ENCODE assay signal across 8 cellular contexts in the genomic region with DNA sequence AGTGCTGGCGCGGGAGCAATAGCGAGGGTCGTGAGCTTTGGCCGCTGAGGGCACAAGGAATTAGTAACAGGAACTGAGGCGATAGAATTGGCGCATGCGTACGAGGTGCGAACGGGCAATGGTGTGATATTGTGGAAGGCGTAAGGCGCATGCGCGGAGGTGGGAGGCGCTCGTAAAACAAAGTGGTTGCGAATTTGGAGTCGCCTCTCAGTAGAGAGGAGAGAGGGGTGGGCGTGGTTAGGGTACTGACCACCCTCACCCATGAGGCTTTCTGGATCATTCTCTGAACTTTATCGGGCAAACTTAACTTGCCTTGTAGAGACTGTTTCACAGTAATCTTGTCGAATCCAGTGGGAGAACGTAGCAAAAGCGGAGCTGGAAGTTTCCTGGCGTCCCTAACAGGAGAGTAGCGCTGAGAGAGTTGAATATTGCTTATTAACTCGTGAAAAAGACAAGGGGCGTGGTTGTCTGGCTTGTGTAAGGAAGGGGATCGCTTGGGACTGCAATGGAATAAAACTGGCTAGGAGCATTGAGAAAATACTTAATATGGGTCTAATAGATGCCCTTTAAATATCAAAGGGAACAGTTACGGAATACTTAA. TPM values are rescaled to one million over a fixed set of nuclear protein-coding genes. Genes with fewer than 3 reads are reported as not detected.
A peak's percentile ranks its signal among the peaks of the same experiment; 100 is the strongest.
DNase-seq lines count a peak whose midpoint lies in the region; ATAC-seq and TF ChIP-seq lines count a peak whose summit lies in the region.

No MANE protein-coding gene starts in this region.

- CTCF ChIA-PET in HCT116 (lab: Charles Lee) = interaction anchor here (1.6 kb wide), 1 partner anchor 8 kb away, joined by 4 read pairs; a partner anchor contains a TSS

- BruUV-seq in HCT116 (replicated peaks; lab: Mats Ljungman, UMichigan) = no TSS peak

- peak; percentile 55 for ATAC-seq in HCT116
- peak; percentile 49 for ATAC-seq in gastroesophageal sphincter

- TF ChIP-seq RAD21 in HCT116 (IDR thresholded peaks at IDR 0.05; ENCODE audit: low read depth) = no peak

- H3K27ac ChIP-seq in HCT116 (ENCODE audit: low read depth, low read length) (peak overlapping the region; percentile 86), MM.1S (ENCODE audit: low read length) (peak overlapping the region; percentile 90), gastroesophageal sphincter (peak overlapping the region; percentile 84 to 99 (median 97)), neuronal stem cell (replicated peaks; ENCODE audit: low read length) (peak overlapping the region; percentile 86), substantia nigra (ENCODE audit: low read depth, low read length, poor library complexity, severe bottlenecking) (peak overlapping the region; percentile 93)

- peak overlapping the region; percentile 56 for H3K23ac ChIP-seq in neuronal stem cell (ENCODE audit: low read depth, low read length, poor library complexity)

- H3K9ac ChIP-seq in HCT116 (ENCODE audit: low read length) = peak overlapping the region; percentile 86
- H3K9ac ChIP-seq in MM.1S (ENCODE audit: low read length) = peak overlapping the region; percentile 86
- peak overlapping the region; percentile 71 for H3K9ac ChIP-seq in neuronal stem cell (ENCODE audit: low read depth, low read length, poor library complexity)

- no peak overlapping the region for H4K8ac ChIP-seq in neuronal stem cell (ENCODE audit: low read depth, low read length)

- no peak for TF ChIP-seq CTCF in HCT116 (IDR thresholded peaks at IDR 0.05 in 2 of 3, conservative IDR thresholded peaks at IDR 0.05 in 1 of 3; ENCODE audit: borderline replicate concordance in 1 of 3, insufficient read depth in 1 of 3, low read depth in 2 of 3, low read length in 2 of 3)
- no peak for TF ChIP-seq CTCF in MM.1S (IDR thresholded peaks at IDR 0.05; ENCODE audit: low read length)
- no peak for TF ChIP-seq CTCF in gastroesophageal sphincter (IDR thresholded peaks at IDR 0.05)

- H3K4me3 ChIP-seq in HCT116 (replicated peaks in 1 of 2; ENCODE audit: low read depth in 1 of 2, low read length in 2 of 2) (peak overlapping the region; percentile 61 to 70), MM.1S (ENCODE audit: low read length) (peak overlapping the region; percentile 69), gastroesophageal sphincter (peak overlapping the region; percentile 62 to 73), neuronal stem cell (ENCODE audit: low read length in 2 of 2) (peak overlapping the region; percentile 56 to 79)

- H2BK5ac ChIP-seq in neuronal stem cell (ENCODE audit: low read length) = peak overlapping the region; percentile 84

- H3K4me2 ChIP-seq in HCT116 (ENCODE audit: low read length) = peak overlapping the region; percentile 90
- peak overlapping the region; percentile 73 for H3K4me2 ChIP-seq in MM.1S (ENCODE audit: low read depth, low read length)
- peak overlapping the region; percentile 93 for H3K4me2 ChIP-seq in neuronal stem cell (ENCODE audit: insufficient read depth, low read length, poor library complexity, severe bottlenecking)

- H3K27me3 ChIP-seq in HCT116 (ENCODE audit: insufficient read depth, low read length) (no peaks in the 10 kb centered on the region), MM.1S (replicated peaks; ENCODE audit: insufficient read depth, low read length) (no peaks in the 10 kb centered on the region), gastroesophageal sphincter (no peaks in the 10 kb centered on the region), neuronal stem cell (ENCODE audit: control insufficient read depth in 3 of 3, insufficient read depth in 3 of 3, low read depth in 1 of 3, low read length in 3 of 3) (no peaks in the 10 kb centered on the region)

- no peak overlapping the region for H2AFZ ChIP-seq in HCT116 (ENCODE audit: low read depth, low read length, poor library complexity, severe bottlenecking)
- H2AFZ ChIP-seq in MM.1S (ENCODE audit: low read length) = peak overlapping the region; percentile 21; the same call in 1 of the 2 replicates
- peak overlapping the region; percentile 74 for H2AFZ ChIP-seq in neuronal stem cell (ENCODE audit: low read length)

- no peak for TF ChIP-seq EP300 in gastroesophageal sphincter (IDR thresholded peaks at IDR 0.05)

- H3K18ac ChIP-seq in neuronal stem cell (ENCODE audit: low read length) = peak overlapping the region; percentile 58

- no peak overlapping the region for H3K14ac ChIP-seq in neuronal stem cell (ENCODE audit: low read length)

- RAD21 ChIA-PET in HCT116 (lab: Charles Lee; ENCODE audit: low non-redundant PET in 1 of 2, low total read pairs in 2 of 2, uncharacterized antibody in 2 of 2, unreplicated experiment in 2 of 2) = no interaction called here

- peak; percentile 65 for TF ChIP-seq POLR2A in HCT116 (IDR thresholded peaks at IDR 0.05; ENCODE audit: borderline replicate concordance, extremely low read depth, insufficient read depth, insufficient read length)
- TF ChIP-seq POLR2A in Raji (IDR thresholded peaks at IDR 0.05; ENCODE audit: insufficient read depth, low read depth, low read length) = peak; percentile 76
- TF ChIP-seq POLR2A in gastroesophageal sphincter (IDR thresholded peaks at IDR 0.05) = peak; percentile 25 to 53

- peaks cover 44% of the 10 kb centered on the region for H3F3A ChIP-seq in MM.1S (ENCODE audit: insufficient read depth, low read length)

- H4K20me1 ChIP-seq in HCT116 (ENCODE audit: insufficient read depth) (no peaks in the 10 kb centered on the region), MM.1S (ENCODE audit: insufficient read depth, low read length) (no peaks in the 10 kb centered on the region)

- POLR2A ChIA-PET in HCT116 (lab: Charles Lee) = interaction anchor here (1.0 to 5.4 kb wide), 6 partner anchors 9 to 43 kb away, joined by 3 to 38 read pairs (median 7); a partner anchor contains a TSS

- H3K9me2 ChIP-seq in HCT116 (ENCODE audit: insufficient read depth) (no peaks in the 10 kb centered on the region), MM.1S (replicated peaks; ENCODE audit: insufficient read depth, low read length) (no peaks in the 10 kb centered on the region)

- no peak overlapping the region for H3K4ac ChIP-seq in neuronal stem cell (ENCODE audit: low read length)

- intact Hi-C loops in HCT116 (cut with micrococcal nuclease) = loop anchor here (1.0 to 5.0 kb wide), 4 partner anchors 26 to 162 kb away; a partner anchor contains a TSS

- H3K9me3 ChIP-seq in HCT116 (ENCODE audit: control insufficient read depth in 1 of 2, insufficient read depth in 1 of 2, low read depth in 1 of 2, low read length in 2 of 2) (no peaks in the 10 kb centered on the region), MM.1S (replicated peaks; ENCODE audit: insufficient read depth, low read length) (no peaks in the 10 kb centered on the region), gastroesophageal sphincter (no peaks in the 10 kb centered on the region), neuronal stem cell (replicated peaks in 1 of 2; ENCODE audit: control insufficient read depth in 2 of 2, insufficient read depth in 1 of 2, low read depth in 1 of 2, low read length in 2 of 2) (no peaks in the 10 kb centered on the region)

- H3K79me2 ChIP-seq in HCT116 (ENCODE audit: insufficient read depth, low read length) (peaks cover 83% of the 10 kb centered on the region), MM.1S (ENCODE audit: low read length) (peaks cover 87% of the 10 kb centered on the region)

- H3K36me3 ChIP-seq in HCT116 (ENCODE audit: control insufficient read depth in 1 of 2, insufficient read depth in 2 of 2, low read length in 2 of 2) (peaks cover 9 to 17% of the 10 kb centered on the region in 2 experiments), MM.1S (replicated peaks; ENCODE audit: insufficient read depth, low read length) (peaks cover 9% of the 10 kb centered on the region), gastroesophageal sphincter (peaks cover 0 to 9% of the 10 kb centered on the region in 2 donors), neuronal stem cell (replicated peaks in 1 of 2; ENCODE audit: control insufficient read depth in 2 of 2, insufficient read depth in 2 of 2, low read length in 2 of 2) (peaks cover 11 to 35% of the 10 kb centered on the region in 2 donors)

- H4K91ac ChIP-seq in neuronal stem cell (ENCODE audit: low read depth, low read length, poor library complexity) = no peak overlapping the region

- no peak overlapping the region for H2BK15ac ChIP-seq in neuronal stem cell (ENCODE audit: low read length)

- H3K4me1 ChIP-seq in HCT116 (ENCODE audit: control insufficient read depth in 1 of 2, insufficient read depth in 2 of 2, low read length in 2 of 2) (peaks cover 34 to 62% of the 10 kb centered on the region in 2 experiments), MM.1S (ENCODE audit: low read length) (peaks cover 32% of the 10 kb centered on the region), gastroesophageal sphincter (peaks cover 2 to 53% (median 24%) of the 10 kb centered on the region in 3 donors), neuronal stem cell (ENCODE audit: control insufficient read depth in 2 of 2, insufficient read depth in 1 of 2, low read depth in 1 of 2, low read length in 2 of 2) (peaks cover 22 to 31% of the 10 kb centered on the region in 2 donors)

- H2BK12ac ChIP-seq in neuronal stem cell (ENCODE audit: low read length) = no peak overlapping the region

- no peak overlapping the region for H2AK5ac ChIP-seq in neuronal stem cell (ENCODE audit: low read depth, low read length)

- peaks cover 4% of the 10 kb centered on the region for H3K79me1 ChIP-seq in neuronal stem cell (ENCODE audit: low read depth, low read length)

- DNase-seq in GF-D8 (lab: John Stamatoyannopoulos, UW) = peak; percentile 89
- DNase-seq in HCT116 (ENCODE audit: low read depth, low spot score) = peak; percentile 95
- DNase-seq in MM.1S = peak; percentile 99
- DNase-seq in activated gamma-delta T cell treated with Interleukin-2 at 50 U/mL for 16 hours = peak; percentile 94
- DNase-seq in neuronal stem cell (ENCODE audit: low spot score) = peak; percentile 99
- DNase-seq in substantia nigra (lab: John Stamatoyannopoulos, UW) = peak in 46 of 49 donors; percentile 74 to 99 (median 91)

- 0 to 1% methylated on average over 19 to 30 of the region's 30 CpGs for WGBS in gastroesophageal sphincter (ENCODE audit: low coverage in 1 of 2), 2 donors
- WGBS in neuronal stem cell (ENCODE audit: extremely low coverage in 2 of 2, insufficient read length in 2 of 2, insufficient replicate concordance in 1 of 2), 2 donors = no CpG with 5 or more reads among the region's 30 CpGs

- H2BK120ac ChIP-seq in neuronal stem cell (ENCODE audit: low read depth, low read length) = no peak overlapping the region

RNA-seq across cellular contexts. Expression of a gene that starts 0.4 kb away (rescaled TPM):
- 229 TPM for total RNA-seq in HCT116 (2021; ENCODE audit: unreplicated experiment)
- 490 and 557 TPM in 2 replicates for polyA plus RNA-seq in HCT116 (2012)
- 10 to 100 TPM in 3 of 4 donors, 1 to 10 TPM in 1; 7.5 to 24.2 (median 17.6) TPM for total RNA-seq in gastroesophageal sphincter
- 629 TPM for polyA plus RNA-seq in neuronal stem cell (2013, experiment 1 of 2)
- polyA plus RNA-seq in neuronal stem cell (2013, experiment 2 of 2) = 633 TPM

RNA-seq across cellular contexts. Expression of a gene that starts 4.4 kb away (rescaled TPM):
- 148 TPM for total RNA-seq in HCT116 (2021; ENCODE audit: unreplicated experiment)
- 135 and 142 TPM in 2 replicates for polyA plus RNA-seq in HCT116 (2012)
- 100 to 1,000 TPM in 1 of 4 donors, 10 to 100 TPM in 3; 69.1 to 104 (median 90.2) TPM for total RNA-seq in gastroesophageal sphincter
- 95.8 TPM for polyA plus RNA-seq in neuronal stem cell (2013, experiment 1 of 2)
- polyA plus RNA-seq in neuronal stem cell (2013, experiment 2 of 2) = 97.1 TPM

RNA-seq across cellular contexts. Expression of a gene that starts 8.2 kb away (rescaled TPM):
- 58.4 TPM for total RNA-seq in HCT116 (2021; ENCODE audit: unreplicated experiment)
- polyA plus RNA-seq in HCT116 (2012) = 49.9 and 53.7 TPM in 2 replicates
- total RNA-seq in gastroesophageal sphincter = 10 to 100 TPM; 12.8 to 23.5 (median 20.7) TPM
- 42.3 TPM for polyA plus RNA-seq in neuronal stem cell (2013, experiment 1 of 2)
- polyA plus RNA-seq in neuronal stem cell (2013, experiment 2 of 2) = 41.1 TPM

RNA-seq across cellular contexts. Expression of a gene that starts 13.3 kb away (rescaled TPM):
- total RNA-seq in HCT116 (2021; ENCODE audit: unreplicated experiment) (37.2 TPM), gastroesophageal sphincter (10 to 100 TPM; 19.1 to 40.1 (median 25.7) TPM)
- 17.0 and 22.1 TPM in 2 replicates for polyA plus RNA-seq in HCT116 (2012)
- polyA plus RNA-seq in neuronal stem cell (2013, experiment 1 of 2) = 48.6 TPM
- polyA plus RNA-seq in neuronal stem cell (2013, experiment 2 of 2) = 48.1 TPM

RNA-seq across cellular contexts. Expression of a gene that starts 18.5 kb away (rescaled TPM):
- total RNA-seq in HCT116 (2021; ENCODE audit: unreplicated experiment) (0.42 TPM), gastroesophageal sphincter (not detected)
- polyA plus RNA-seq in HCT116 (2012) = 0.31 TPM in 1 of 2 replicates, not detected in the other
- not detected for polyA plus RNA-seq in neuronal stem cell (2013, experiment 1 of 2)
- polyA plus RNA-seq in neuronal stem cell (2013, experiment 2 of 2) = 0.10 TPM

Comparison
In these comparisons a context has a peak if more than half of its experiments do, and no peak if none do; other contexts are left out.
1. Peak in every context shown above with its lines: DNase-seq, ATAC-seq, H3K4me3 ChIP-seq and H3K27ac ChIP-seq.